18 cellular contexts compared by ENCODE assay signal in genomic region chr7:19915596-19915995, GRCh38.
A peak's percentile ranks its signal among the peaks of the same experiment; 100 is the strongest.
DNase-seq lines count a peak whose midpoint lies in the region; ATAC-seq and TF ChIP-seq lines count a peak whose summit lies in the region.
"Had no signal": no experiment of that assay in that cellular context is flagged by ENCODE, and none has a peak within 500 bp of the region (broad histone marks: within the 10 kb centered on the region; RNA-seq: fewer than 3 reads in every experiment).

No MANE protein-coding gene starts in this region.

- CTCF ChIA-PET in WTC11 (lab: Charles Lee) = no interaction called here

- no peak for TF ChIP-seq POLR2A in GM18505 (IDR thresholded peaks at IDR 0.05; ENCODE audit: borderline replicate concordance, extremely low read depth, insufficient read depth, insufficient read length)

- no peaks in the 10 kb centered on the region for H3F3A ChIP-seq in GM23248 (ENCODE audit: insufficient read depth)

- H3K4me1 ChIP-seq in GM23248 (ENCODE audit: insufficient read depth) = peaks cover 14% of the 10 kb centered on the region
- H3K4me1 ChIP-seq: BLaER1 treated with 17β-estradiol and CSF1 and Interleukin-3, amounts not matched to agents 10 nM and 100 nM had no signal

- in situ Hi-C loops in GM23248 (cut with MboI) = no loop called here

- H3K27ac ChIP-seq in GM23248 = no peak overlapping the region
- H3K27ac ChIP-seq: BLaER1 treated with 17β-estradiol and CSF1 and Interleukin-3, amounts not matched to agents 10 nM and 100 nM; KMS-11 had no signal

- H4K20me1 ChIP-seq in GM23248 (ENCODE audit: insufficient read depth) = no peaks in the 10 kb centered on the region
- H4K20me1 ChIP-seq: BLaER1 treated with 17β-estradiol and CSF1 and Interleukin-3, amounts not matched to agents 10 nM and 100 nM had no signal

- H3K4me3 Mint-ChIP-seq in WTC11 = no peak overlapping the region
- H3K4me3 Mint-ChIP-seq: CD8-positive, alpha-beta memory T cell had no signal

- peaks cover 10% of the 10 kb centered on the region for H3K4me1 Mint-ChIP-seq in WTC11
- H3K4me1 Mint-ChIP-seq: CD8-positive, alpha-beta memory T cell had no signal

- H3K27me3 ChIP-seq in GM23248 (replicated peaks; ENCODE audit: insufficient read depth) = no peaks in the 10 kb centered on the region
- H3K27me3 ChIP-seq: BLaER1 treated with 17β-estradiol and CSF1 and Interleukin-3, amounts not matched to agents 10 nM and 100 nM had no signal

- peaks cover 7% of the 10 kb centered on the region for H3K9me3 Mint-ChIP-seq in WTC11

- peak overlapping the region; percentile 13 for H3K4me2 ChIP-seq in GM23248 (ENCODE audit: unreplicated experiment)
- H3K4me2 ChIP-seq: BLaER1 treated with 17β-estradiol and CSF1 and Interleukin-3, amounts not matched to agents 10 nM and 100 nM; KMS-11 had no signal

- H3K79me2 ChIP-seq in GM23248 (ENCODE audit: insufficient read depth) = no peaks in the 10 kb centered on the region

- H3K9ac ChIP-seq in GM23248 = no peak overlapping the region
- H3K9ac ChIP-seq: BLaER1 treated with 17β-estradiol and CSF1 and Interleukin-3, amounts not matched to agents 10 nM and 100 nM; KMS-11 had no signal

- H3K27ac Mint-ChIP-seq in WTC11 = peak overlapping the region; percentile 10; the same call in 1 of the 2 replicates
- H3K27ac Mint-ChIP-seq: CD8-positive, alpha-beta memory T cell had no signal

- H3K4me3 ChIP-seq in GM23248 = no peak overlapping the region
- H3K4me3 ChIP-seq: BLaER1 treated with 17β-estradiol and CSF1 and Interleukin-3, amounts not matched to agents 10 nM and 100 nM had no signal

- no peaks in the 10 kb centered on the region for H3K27me3 Mint-ChIP-seq in WTC11 (ENCODE audit: low read depth)
- H3K27me3 Mint-ChIP-seq: CD8-positive, alpha-beta memory T cell had no signal

- no peaks in the 10 kb centered on the region for H3K9me2 ChIP-seq in GM23248 (ENCODE audit: insufficient read depth)

- TF ChIP-seq CTCF in WTC11 (IDR thresholded peaks at IDR 0.05) = no peak

- H2AFZ ChIP-seq in GM23248 = no peak overlapping the region

- peaks cover 17% of the 10 kb centered on the region for H3K36me3 Mint-ChIP-seq in WTC11
- H3K36me3 Mint-ChIP-seq: CD8-positive, alpha-beta memory T cell had no signal

- no peaks in the 10 kb centered on the region for H3K9me3 ChIP-seq in GM23248 (ENCODE audit: low read depth)
- H3K9me3 ChIP-seq: BLaER1 treated with 17β-estradiol and CSF1 and Interleukin-3, amounts not matched to agents 10 nM and 100 nM had no signal

- ATAC-seq in WTC11 = no peak
- no peak for ATAC-seq in GM18505 (IDR thresholded peaks at IDR 0.05; ENCODE audit: unreplicated experiment)
- ATAC-seq in GM18868 (IDR thresholded peaks at IDR 0.05; ENCODE audit: unreplicated experiment) = no peak
- ATAC-seq: Right ventricle myocardium inferior had no signal

- DNase-seq in GM23248 (no peak), WTC11 (ENCODE audit: low spot score) (no peak), kidney tubule cell (ENCODE audit: low spot score) (peak; percentile 60), renal cortical epithelial cell (ENCODE audit: low read depth) (peak; percentile 52), NCI-H510A treated with DMSO at 0.1 percent for 48 hours (lab: John Stamatoyannopoulos, UW) (no peak)
- DNase-seq: CD8-positive, alpha-beta memory T cell; GOT3; IMR-90; MV-4-11; NCI-H1105 treated with DMSO at 0.1 percent for 48 hours; NCI-H1694; NCI-H2081; NCI-H748 treated with DMSO at 0.1 percent for 48 hours had no signal

- POLR2A ChIA-PET in WTC11 (lab: Charles Lee) = no interaction called here

- H3K36me3 ChIP-seq in GM23248 (ENCODE audit: low read depth) = no peaks in the 10 kb centered on the region
- H3K36me3 ChIP-seq: BLaER1 treated with 17β-estradiol and CSF1 and Interleukin-3, amounts not matched to agents 10 nM and 100 nM had no signal

TF ChIP-seq in WTC11, 78 proteins besides CTCF, POLR2A, EP300 and RAD21:
- TF ChIP-seq GRHL2 (CRISPR knock-in tag; IDR thresholded peaks at IDR 0.05; ENCODE audit: insufficient replicate concordance, severe bottlenecking) = no peak
- TF ChIP-seq TCF7 (CRISPR knock-in tag; IDR thresholded peaks at IDR 0.05; ENCODE audit: low read depth) = no peak
- no peak for TF ChIP-seq E2F1 (CRISPR knock-in tag; IDR thresholded peaks at IDR 0.05)
- TF ChIP-seq FOXP1 (CRISPR knock-in tag; IDR thresholded peaks at IDR 0.05; ENCODE audit: borderline replicate concordance) = no peak
- no peak for TF ChIP-seq OVOL2 (CRISPR knock-in tag; IDR thresholded peaks at IDR 0.05; ENCODE audit: borderline replicate concordance)
- no peak for TF ChIP-seq MYBL2 (CRISPR knock-in tag; IDR thresholded peaks at IDR 0.05)
- no peak for TF ChIP-seq ESRRA (CRISPR knock-in tag; IDR thresholded peaks at IDR 0.05; ENCODE audit: borderline replicate concordance)
- no peak for TF ChIP-seq FOXP4 (CRISPR knock-in tag; IDR thresholded peaks at IDR 0.05)
- no peak for TF ChIP-seq TEAD4 (CRISPR knock-in tag; IDR thresholded peaks at IDR 0.05)
- no peak for TF ChIP-seq ZNF512 (CRISPR knock-in tag; IDR thresholded peaks at IDR 0.05; ENCODE audit: borderline replicate concordance)
- TF ChIP-seq ZMAT4 (CRISPR knock-in tag; IDR thresholded peaks at IDR 0.05) = no peak

Comparison
In these comparisons a context has a peak if more than half of its experiments do, and no peak if none do; other contexts are left out.
1. DNase-seq: peak in kidney tubule cell (single experiment) and renal cortical epithelial cell (single experiment); none in GM23248 (single experiment), WTC11 (single experiment) and NCI-H510A treated with DMSO at 0.1 percent for 48 hours (single experiment).